Comparison of ENCODE assay signal across 8 cellular contexts in genomic region chr17:44123356-44124117, GRCh38. TPM values are rescaled to one million over a fixed set of nuclear protein-coding genes. Genes with fewer than 3 reads are reported as not detected.
DNase-seq lines count a peak whose midpoint lies in the region; ATAC-seq, FAIRE-seq and TF ChIP-seq lines count a peak whose summit lies in the region.

Gene HDAC5, minus strand, starts transcription at chr17:44123641. Its CDS starts 6,126 bp downstream, at chr17:44117515.

- no peak for FAIRE-seq in pancreas (lab: Jason Lieb, UNC)

- H3K9me3 ChIP-seq in SU-DHL-6 (ENCODE audit: insufficient read depth, low read length) (no peaks in the 10 kb centered on the region), pancreas (no peaks in the 10 kb centered on the region), thyroid gland (no peaks in the 10 kb centered on the region)

- DNase-seq in NCI-H128 (lab: John Stamatoyannopoulos, UW; ENCODE audit: unreplicated experiment) (peak; percentile 76), Right ventricle myocardium inferior (ENCODE audit: missing footprints) (peak; percentile 99), pancreas (peak; percentile 95 to 98 (median 96)), thyroid gland (peak; percentile 96 to 97)
- peak; percentile 94 for DNase-seq in activated naive CD8-positive, alpha-beta T cell treated with anti-CD3 and anti-CD28 coated beads, Interleukin-2, amount 10 ng/mL, durations not matched to agents 7 days and 5 days

- peak; percentile 92 for ATAC-seq in HG02759 (IDR thresholded peaks at IDR 0.05; ENCODE audit: unreplicated experiment)
- ATAC-seq in activated naive CD8-positive, alpha-beta T cell treated with anti-CD3 and anti-CD28 coated beads, Interleukin-2, amount 10 ng/mL, durations not matched to agents 7 days and 5 days (ENCODE audit: low read depth), result peak; percentile 94
- peak; percentile 97 for ATAC-seq in Right ventricle myocardium inferior
- ATAC-seq in pancreas, result peak; percentile 97 to 99 (median 97)

- H3K4me2 ChIP-seq in SU-DHL-6 (ENCODE audit: low read depth, low read length, poor library complexity, severe bottlenecking), result peak within 1 kb of the TSS; percentile 78

- no peaks in the 10 kb centered on the region for H4K20me1 ChIP-seq in SU-DHL-6 (ENCODE audit: low read depth, low read length)

- WGBS in pancreas, 2 donors, result 1% methylated on average over 50 to 76 of the region's 78 CpGs
- WGBS in thyroid gland, 2 donors, result 1% methylated on average over 19 to 33 of the region's 78 CpGs

- H3K36me3 ChIP-seq in SU-DHL-6 (ENCODE audit: low read length) (no peaks in the 10 kb centered on the region), pancreas (no peaks in the 10 kb centered on the region), thyroid gland (no peaks in the 10 kb centered on the region)

- H3K36me3 Mint-ChIP-seq in activated naive CD8-positive, alpha-beta T cell treated with anti-CD3 and anti-CD28 coated beads, Interleukin-2, amount 10 ng/mL, durations not matched to agents 7 days and 5 days, result no peaks in the 10 kb centered on the region

- POLR2A ChIA-PET in activated naive CD8-positive, alpha-beta T cell treated with anti-CD3 and anti-CD28 coated beads, Interleukin-2, amount 10 ng/mL, durations not matched to agents 7 days and 5 days (lab: Charles Lee), result interaction anchor here (0.9 to 2.5 kb wide), 13 partner anchors 11 to 204 kb away, joined by 3 to 17 read pairs (median 4); partner anchors contain the start of genes G6PC3, LSM12, TMEM101 and TMUB2

- no peaks in the 10 kb centered on the region for H3F3A ChIP-seq in SU-DHL-6 (ENCODE audit: insufficient read depth)

- intact Hi-C loops in Right ventricle myocardium inferior (cut with DNase I) (loop anchor here (2.0 to 10.0 kb wide), 3 partner anchors 51 to 111 kb away; partner anchors contain the start of genes ASB16, G6PC3 and TMEM101), pancreas (cut with DNase I) (no loop called here), thyroid gland (cut with DNase I) (loop anchor here (10.0 kb wide), 3 partner anchors 49 to 219 kb away; partner anchors contain the start of genes G6PC3, MPP2 and TMEM101)

- H3K4me1 Mint-ChIP-seq in activated naive CD8-positive, alpha-beta T cell treated with anti-CD3 and anti-CD28 coated beads, Interleukin-2, amount 10 ng/mL, durations not matched to agents 7 days and 5 days, result peaks cover 12% of the 10 kb centered on the region

- peak within 1 kb of the TSS; percentile 64 for H3K9ac ChIP-seq in SU-DHL-6 (ENCODE audit: low read length)

- H3K9me3 Mint-ChIP-seq in activated naive CD8-positive, alpha-beta T cell treated with anti-CD3 and anti-CD28 coated beads, Interleukin-2, amount 10 ng/mL, durations not matched to agents 7 days and 5 days, result no peaks in the 10 kb centered on the region

- peak within 1 kb of the TSS; percentile 95 for H2AFZ ChIP-seq in SU-DHL-6 (ENCODE audit: low read depth, low read length, severe bottlenecking)

- H3K9me2 ChIP-seq in SU-DHL-6 (replicated peaks; ENCODE audit: insufficient read depth, low read length), result no peaks in the 10 kb centered on the region

- H3K27me3 Mint-ChIP-seq in activated naive CD8-positive, alpha-beta T cell treated with anti-CD3 and anti-CD28 coated beads, Interleukin-2, amount 10 ng/mL, durations not matched to agents 7 days and 5 days, result peaks cover 8% of the 10 kb centered on the region

- TF ChIP-seq POLR2A in thyroid gland (IDR thresholded peaks at IDR 0.05), result peak in 1 of 2 donors; percentile 92

- H3K79me2 ChIP-seq in SU-DHL-6 (ENCODE audit: insufficient read depth, low read length), result no peaks in the 10 kb centered on the region

- no peak within 1 kb of the TSS for H3K27ac ChIP-seq in SU-DHL-6 (ENCODE audit: low read depth, low read length)
- peak within 1 kb of the TSS; percentile 74 to 88 (median 81) for H3K27ac ChIP-seq in pancreas
- H3K27ac ChIP-seq in thyroid gland, result peak within 1 kb of the TSS; percentile 93 to 95 (median 94)

- H3K27me3 ChIP-seq in SU-DHL-6 (ENCODE audit: low read length) (no peaks in the 10 kb centered on the region), pancreas (no peaks in the 10 kb centered on the region), thyroid gland (no peaks in the 10 kb centered on the region)

- H3K4me3 ChIP-seq in SU-DHL-6 (ENCODE audit: insufficient read depth, low read length, poor library complexity, severe bottlenecking), result peak within 1 kb of the TSS; percentile 79
- peak within 1 kb of the TSS; percentile 92 to 100 (median 97) for H3K4me3 ChIP-seq in pancreas
- peak within 1 kb of the TSS; percentile 66 to 96 (median 82) for H3K4me3 ChIP-seq in thyroid gland (replicated peaks in 1 of 3)

- H3K4me1 ChIP-seq in pancreas (peaks cover 0 to 6% (median 6%) of the 10 kb centered on the region in 3 donors), thyroid gland (peaks cover 39 to 47% of the 10 kb centered on the region in 2 donors)

- H3K4me3 Mint-ChIP-seq in activated naive CD8-positive, alpha-beta T cell treated with anti-CD3 and anti-CD28 coated beads, Interleukin-2, amount 10 ng/mL, durations not matched to agents 7 days and 5 days, result peak within 1 kb of the TSS; percentile 94

- TF ChIP-seq CTCF in GM12873 (IDR thresholded peaks at IDR 0.05; ENCODE audit: insufficient read depth, low read depth, low read length, missing control alignments), result peak; percentile 70
- peak; percentile 41 for TF ChIP-seq CTCF in SU-DHL-6 (IDR thresholded peaks at IDR 0.05; ENCODE audit: insufficient read depth, low read length, poor library complexity, severe bottlenecking)
- TF ChIP-seq CTCF in pancreas (IDR thresholded peaks at IDR 0.05), result peak in 2 of 4 donors; percentile 7 to 35
- peak in 5 of 6 experiments; percentile 45 to 60 (median 52) for TF ChIP-seq CTCF in thyroid gland (IDR thresholded peaks at IDR 0.05)

- H3K27ac Mint-ChIP-seq in activated naive CD8-positive, alpha-beta T cell treated with anti-CD3 and anti-CD28 coated beads, Interleukin-2, amount 10 ng/mL, durations not matched to agents 7 days and 5 days, result peak within 1 kb of the TSS; percentile 98

RNA-seq across cellular contexts. Expression of gene HDAC5, which starts in this region (rescaled TPM):
- 10 to 100 TPM; 46.2 to 48.4 TPM for total RNA-seq in activated naive CD8-positive, alpha-beta T cell treated with anti-CD3 and anti-CD28 coated beads, Interleukin-2, amount 10 ng/mL, durations not matched to agents 7 days and 5 days
- total RNA-seq in Right ventricle myocardium inferior (67.5 TPM), pancreas (10 to 100 TPM; 10.9 to 32.1 (median 16.1) TPM), thyroid gland (100 to 1,000 TPM in 2 of 4 donors, 10 to 100 TPM in 2; 69.5 to 142 (median 107) TPM)
- polyA plus RNA-seq in pancreas, result 10 to 100 TPM; 25.8 to 38.1 TPM

Comparison
In these comparisons a context has a peak if more than half of its experiments do, and no peak if none do; other contexts are left out.
1. intact Hi-C loops: an anchor here in Right ventricle myocardium inferior (2.0 to 10.0 kb wide) and thyroid gland (10.0 kb wide); none called in pancreas.